Comparison of ENCODE assay signal across 11 cellular contexts in the genomic region with DNA sequence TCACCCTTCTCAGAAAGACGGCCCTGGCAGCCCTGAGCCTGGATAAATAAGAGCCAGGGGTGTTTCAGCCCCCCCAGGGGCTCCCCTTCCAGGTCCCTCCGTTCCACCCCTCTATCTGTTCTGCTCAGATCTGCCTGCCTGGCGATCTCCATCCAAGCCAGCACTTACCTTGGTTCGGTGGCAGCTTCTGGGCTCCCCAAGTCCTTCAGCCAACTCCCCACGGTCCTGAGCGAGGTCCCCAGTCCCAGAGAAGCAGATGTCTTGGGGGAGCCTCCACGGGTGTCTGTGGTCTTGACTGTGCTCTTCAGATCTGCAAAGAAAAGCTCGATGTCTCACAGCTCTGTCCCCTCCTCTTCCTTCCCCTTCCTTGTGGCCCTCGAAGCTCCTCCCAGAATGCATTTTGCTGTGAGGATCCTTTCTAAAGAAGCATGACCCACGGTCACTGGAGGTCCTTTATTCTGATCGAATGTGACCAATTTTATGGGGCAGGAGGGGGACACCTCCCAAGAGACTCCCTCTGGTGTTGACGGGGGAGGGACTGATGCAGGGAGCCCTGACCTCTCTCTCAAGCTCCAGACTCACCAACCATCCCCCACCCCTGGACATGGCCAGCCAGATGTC. TPM values are rescaled to one million over a fixed set of nuclear protein-coding genes. Genes with fewer than 3 reads are reported as not detected.
A peak's percentile ranks its signal among the peaks of the same experiment; 100 is the strongest.
DNase-seq lines count a peak whose midpoint lies in the region; ATAC-seq and TF ChIP-seq lines count a peak whose summit lies in the region.
"Had no signal": no experiment of that assay in that cellular context is flagged by ENCODE, and none has a peak within 500 bp of the region (broad histone marks: within the 10 kb centered on the region; RNA-seq: fewer than 3 reads in every experiment).

A gene with protein sequence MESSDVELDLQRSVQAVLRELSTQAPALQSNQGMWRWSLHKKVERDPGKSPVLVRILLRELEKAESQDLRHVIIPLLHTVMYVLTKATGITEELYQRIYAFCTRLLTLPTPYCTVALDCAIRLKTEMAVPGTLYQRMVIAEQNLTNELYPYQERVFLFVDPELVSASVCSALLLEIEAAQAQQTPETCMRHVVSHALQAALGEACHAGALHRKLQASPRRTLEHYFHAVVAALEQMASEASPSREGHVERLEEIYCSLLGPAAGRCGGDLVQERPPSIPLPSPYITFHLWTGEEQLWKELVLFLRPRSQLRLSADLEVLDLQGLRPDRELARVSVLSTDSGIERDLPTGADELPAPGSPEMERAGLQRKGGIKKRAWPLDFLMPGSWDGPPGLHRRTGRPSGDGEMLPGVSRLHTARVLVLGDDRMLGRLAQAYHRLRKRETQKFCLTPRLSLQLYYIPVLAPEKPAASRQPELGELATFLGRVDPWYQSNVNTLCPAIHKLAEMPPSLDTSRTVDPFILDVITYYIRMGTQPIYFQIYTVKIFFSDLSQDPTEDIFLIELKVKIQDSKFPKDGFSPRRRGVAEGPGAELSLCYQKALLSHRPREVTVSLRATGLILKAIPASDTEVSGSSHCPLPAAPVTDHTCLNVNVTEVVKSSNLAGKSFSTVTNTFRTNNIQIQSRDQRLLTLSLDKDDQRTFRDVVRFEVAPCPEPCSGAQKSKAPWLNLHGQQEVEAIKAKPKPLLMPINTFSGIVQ (minus strand): TSS at position 314 of the 621 bp plus-strand sequence. CDS start 17,880 bp downstream, outside the sequence.

- H3K9me3 Mint-ChIP-seq in activated CD8-positive, alpha-beta T cell treated with anti-CD3 and anti-CD28 coated beads for 36 hours = no peaks in the 10 kb centered on the region

- POLR2A ChIA-PET in activated CD8-positive, alpha-beta T cell treated with anti-CD3 and anti-CD28 coated beads for 36 hours (lab: Charles Lee) = interaction anchor here (1.1 to 1.4 kb wide), 3 partner anchors 9 to 78 kb away, joined by 3 to 5 read pairs (median 4); no protein-coding TSS in a partner anchor

- CTCF ChIA-PET in activated CD8-positive, alpha-beta T cell treated with anti-CD3 and anti-CD28 coated beads for 36 hours (lab: Charles Lee) = interaction anchor here (0.8 to 1.9 kb wide), 4 partner anchors 28 to 131 kb away, joined by 3 to 10 read pairs (median 4); no protein-coding TSS in a partner anchor

- H3K4me1 ChIP-seq in mucosa of descending colon (ENCODE audit: low read depth) = no peaks in the 10 kb centered on the region
- H3K4me1 ChIP-seq: adrenal gland had no signal

- intact Hi-C loops in activated CD8-positive, alpha-beta T cell treated with anti-CD3 and anti-CD28 coated beads for 36 hours (cut with micrococcal nuclease) = no loop called here
- intact Hi-C loops in mucosa of descending colon (cut with DNase I, micrococcal nuclease) = no loop called here

- no peaks in the 10 kb centered on the region for H3K27me3 ChIP-seq in GM06990 (replicated peaks; ENCODE audit: control insufficient read depth, insufficient read depth, low read length)
- H3K27me3 ChIP-seq: adrenal gland had no signal

- no peaks in the 10 kb centered on the region for H3K27me3 Mint-ChIP-seq in activated CD8-positive, alpha-beta T cell treated with anti-CD3 and anti-CD28 coated beads for 36 hours

- H3K36me3 ChIP-seq in GM06990 (ENCODE audit: control insufficient read depth, insufficient read depth, low read length) = peaks cover 8% of the 10 kb centered on the region
- no peaks in the 10 kb centered on the region for H3K36me3 ChIP-seq in mucosa of descending colon (ENCODE audit: low read depth)
- H3K36me3 ChIP-seq: adrenal gland had no signal

- ATAC-seq in activated CD8-positive, alpha-beta T cell treated with anti-CD3 and anti-CD28 coated beads for 36 hours = peak; percentile 57
- ATAC-seq in mucosa of descending colon (peak; percentile 57), HG02852 (IDR thresholded peaks at IDR 0.05; ENCODE audit: unreplicated experiment) (no peak)

- H3K4me3 ChIP-seq in GM06990 (replicated peaks; ENCODE audit: low read depth, low read length) = peak within 1 kb of the TSS; percentile 66
- no peak within 1 kb of the TSS for H3K4me3 ChIP-seq in mucosa of descending colon

- H3K4me1 Mint-ChIP-seq in activated CD8-positive, alpha-beta T cell treated with anti-CD3 and anti-CD28 coated beads for 36 hours (ENCODE audit: low read depth) = peaks cover 29% of the 10 kb centered on the region

- DNase-seq in GM06990 (ENCODE audit: extremely low read depth, insufficient read length) (no peak), GM20000 (ENCODE audit: low spot score) (peak; percentile 59), mucosa of descending colon (no peak), GM13977 (ENCODE audit: low spot score) (no peak), LoVo (ENCODE audit: low spot score) (no peak)
- DNase-seq in activated CD8-positive, alpha-beta T cell treated with anti-CD3 and anti-CD28 coated beads for 36 hours = no peak
- DNase-seq in effector CD4-positive, alpha-beta T cell = no peak

- no peak for TF ChIP-seq CTCF in GM06990 (IDR thresholded peaks at IDR 0.05; ENCODE audit: insufficient read depth, low read length, poor library complexity, severe bottlenecking)
- no peak for TF ChIP-seq CTCF in GM20000 (IDR thresholded peaks at IDR 0.05; ENCODE audit: extremely low read depth, missing control alignments)
- TF ChIP-seq CTCF in activated CD8-positive, alpha-beta T cell treated with anti-CD3 and anti-CD28 coated beads for 36 hours (IDR thresholded peaks at IDR 0.05) = no peak
- TF ChIP-seq CTCF in mucosa of descending colon (IDR thresholded peaks at IDR 0.05) = no peak
- no peak for TF ChIP-seq CTCF in GM13977 (IDR thresholded peaks at IDR 0.05; ENCODE audit: extremely low read depth, insufficient read depth, missing control alignments)

- peak within 1 kb of the TSS; percentile 61 for H3K27ac Mint-ChIP-seq in activated CD8-positive, alpha-beta T cell treated with anti-CD3 and anti-CD28 coated beads for 36 hours

- no peaks in the 10 kb centered on the region for H3K36me3 Mint-ChIP-seq in activated CD8-positive, alpha-beta T cell treated with anti-CD3 and anti-CD28 coated beads for 36 hours (ENCODE audit: low read depth)

- in situ Hi-C loops in GM13977 (cut with MboI; ENCODE audit: low pct_unique_long_range_greater_than_20kb, low sequenced_read_pairs, unreplicated experiment) = no loop called here

- no peaks in the 10 kb centered on the region for H3K9me3 ChIP-seq in mucosa of descending colon
- H3K9me3 ChIP-seq: adrenal gland had no signal

- peak within 1 kb of the TSS; percentile 74 for H3K4me3 Mint-ChIP-seq in activated CD8-positive, alpha-beta T cell treated with anti-CD3 and anti-CD28 coated beads for 36 hours

RNA-seq across cellular contexts. Expression of the gene that starts here (rescaled TPM):
- 1 to 10 TPM; 3.8 to 3.9 TPM for total RNA-seq in activated CD8-positive, alpha-beta T cell treated with anti-CD3 and anti-CD28 coated beads for 36 hours
- 1 to 10 TPM in 2 of 3 donors, under 1 TPM in 1; 0.32 to 1.9 (median 1.7) TPM for total RNA-seq in mucosa of descending colon
- total RNA-seq: LHCN-M2, myocyte had no signal
